8 cellular contexts compared by ENCODE assay signal in the genomic region with DNA sequence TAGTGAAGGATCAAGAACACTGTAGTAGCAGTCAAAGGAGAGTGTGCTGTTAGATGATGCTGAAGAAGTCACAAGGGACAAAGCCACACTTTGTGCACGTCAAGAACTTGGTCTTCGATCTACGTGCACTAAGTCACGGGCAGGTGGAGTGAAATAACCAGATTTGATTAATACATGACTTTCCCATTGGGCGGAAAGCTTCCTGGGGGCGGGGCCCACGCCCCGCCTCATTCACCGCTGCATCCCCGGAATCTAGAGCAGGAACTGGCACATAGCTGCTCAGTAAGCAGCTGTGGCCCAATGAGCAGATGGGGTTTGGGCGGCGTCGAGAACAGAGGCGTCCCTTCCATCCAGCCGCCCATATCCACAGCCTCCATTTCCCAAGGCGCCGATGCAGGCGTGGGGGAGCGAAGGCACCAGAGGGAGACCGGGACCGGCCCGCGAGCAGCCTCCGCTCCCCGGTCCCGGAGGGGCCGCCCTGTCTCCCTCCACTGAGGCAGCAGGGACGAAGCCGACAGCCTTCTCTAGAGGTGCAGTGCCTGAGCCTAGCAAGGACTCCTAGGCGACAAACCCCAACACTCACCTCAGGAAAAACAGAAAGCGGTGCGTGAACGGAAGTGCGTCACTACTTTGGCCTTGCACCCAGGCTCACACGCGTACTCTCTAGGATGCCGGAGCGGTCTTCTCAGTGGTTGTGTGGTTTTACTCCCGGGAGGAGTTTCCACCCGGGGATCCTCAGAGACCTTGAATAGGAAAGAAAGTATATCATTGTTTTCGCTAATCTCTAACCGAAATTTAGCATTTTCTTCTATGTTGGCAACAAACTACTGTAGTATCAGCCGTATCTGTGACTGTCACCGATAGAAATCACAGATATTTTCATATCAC. TPM values are rescaled to one million over a fixed set of nuclear protein-coding genes. Genes with fewer than 3 reads are reported as not detected.
DNase-seq lines count a peak whose midpoint lies in the region; ATAC-seq and TF ChIP-seq lines count a peak whose summit lies in the region.

No MANE protein-coding gene starts in this region.

- no peak for TF ChIP-seq CTCF in CD14-positive monocyte (IDR thresholded peaks at IDR 0.05)
- no peak for TF ChIP-seq CTCF in activated CD8-positive, alpha-beta T cell treated with anti-CD3 and anti-CD28 coated beads for 36 hours (IDR thresholded peaks at IDR 0.05)
- TF ChIP-seq CTCF in lower lobe of right lung (IDR thresholded peaks at IDR 0.05), result no peak

- H3K36me3 ChIP-seq in ectodermal cell (ENCODE audit: control insufficient read depth, insufficient read depth, low read length) (no peaks in the 10 kb centered on the region), lower lobe of right lung (peaks cover 6% of the 10 kb centered on the region)

- 2 to 3% methylated on average over 44 of the region's 44 CpGs for WGBS in ectodermal cell, 2 experiments

- H3K27ac ChIP-seq in ectodermal cell (ENCODE audit: insufficient read depth, low read depth, low read length, poor library complexity, severe bottlenecking), result peak overlapping the region; percentile 87
- peak overlapping the region; percentile 99 for H3K27ac ChIP-seq in lower lobe of right lung

- no peaks in the 10 kb centered on the region for H3K27me3 ChIP-seq in ectodermal cell (ENCODE audit: control insufficient read depth, insufficient read depth, low read length, poor library complexity, severe bottlenecking)
- H3K27me3 ChIP-seq in lower lobe of right lung (ENCODE audit: low read depth), result no peaks in the 10 kb centered on the region

- peak; percentile 90 for ATAC-seq in GM19397 (IDR thresholded peaks at IDR 0.05; ENCODE audit: unreplicated experiment)
- peak; percentile 80 for ATAC-seq in HG03565 (IDR thresholded peaks at IDR 0.05; ENCODE audit: unreplicated experiment)
- peak; percentile 90 for ATAC-seq in activated CD8-positive, alpha-beta T cell treated with anti-CD3 and anti-CD28 coated beads for 36 hours
- peak; percentile 98 to 99 for ATAC-seq in lower lobe of right lung

- peak overlapping the region; percentile 82 to 90 for H3K4me3 Mint-ChIP-seq in CD14-positive monocyte
- peak overlapping the region; percentile 76 for H3K4me3 Mint-ChIP-seq in activated CD8-positive, alpha-beta T cell treated with anti-CD3 and anti-CD28 coated beads for 36 hours

- intact Hi-C loops in CD14-positive monocyte (cut with micrococcal nuclease), result loop anchor here in 1 of 2 donors (2.0 kb wide), 1 partner anchor 21 kb away; a partner anchor contains a TSS
- intact Hi-C loops in activated CD8-positive, alpha-beta T cell treated with anti-CD3 and anti-CD28 coated beads for 36 hours (cut with micrococcal nuclease), result loop anchor here (1.0 kb wide), 1 partner anchor 22 kb away; a partner anchor contains a TSS
- intact Hi-C loops in lower lobe of right lung (cut with DNase I), result no loop called here

- H3K4me3 ChIP-seq in ectodermal cell (ENCODE audit: insufficient read depth, low read depth, low read length), result peak overlapping the region; percentile 93
- peak overlapping the region; percentile 93 for H3K4me3 ChIP-seq in lower lobe of right lung

- H3K4me1 ChIP-seq in ectodermal cell (ENCODE audit: control insufficient read depth, insufficient read depth, low read length) (peaks cover 3% of the 10 kb centered on the region), lower lobe of right lung (peaks cover 14% of the 10 kb centered on the region)

- no peaks in the 10 kb centered on the region for H3K36me3 Mint-ChIP-seq in CD14-positive monocyte
- no peaks in the 10 kb centered on the region for H3K36me3 Mint-ChIP-seq in activated CD8-positive, alpha-beta T cell treated with anti-CD3 and anti-CD28 coated beads for 36 hours (ENCODE audit: low read depth)

- peaks cover 17% of the 10 kb centered on the region for H3K4me1 Mint-ChIP-seq in CD14-positive monocyte
- H3K4me1 Mint-ChIP-seq in activated CD8-positive, alpha-beta T cell treated with anti-CD3 and anti-CD28 coated beads for 36 hours (ENCODE audit: low read depth), result peaks cover 13% of the 10 kb centered on the region

- H3K9me3 Mint-ChIP-seq in CD14-positive monocyte, result peaks cover 4 to 6% (median 4%) of the 10 kb centered on the region in 7 donors
- no peaks in the 10 kb centered on the region for H3K9me3 Mint-ChIP-seq in activated CD8-positive, alpha-beta T cell treated with anti-CD3 and anti-CD28 coated beads for 36 hours

- peaks cover 1 to 5% (median 3%) of the 10 kb centered on the region in 3 donors for H3K27me3 Mint-ChIP-seq in CD14-positive monocyte (ENCODE audit: low read depth in 3 of 3)
- no peaks in the 10 kb centered on the region for H3K27me3 Mint-ChIP-seq in activated CD8-positive, alpha-beta T cell treated with anti-CD3 and anti-CD28 coated beads for 36 hours

- DNase-seq in CD14-positive monocyte (ENCODE audit: low spot score), result peak; percentile 68
- DNase-seq in NCI-H774 (lab: John Stamatoyannopoulos, UW), result peak; percentile 66
- DNase-seq in activated CD8-positive, alpha-beta T cell treated with anti-CD3 and anti-CD28 coated beads for 36 hours, result peak; percentile 93
- peak; percentile 89 for DNase-seq in lower lobe of right lung
- peak; percentile 43 to 49 (median 47) for DNase-seq in stimulated activated CD4-positive, alpha-beta T cell treated with anti-CD3 and anti-CD28 coated beads, TNF-alpha, amount 100 ng/mL, for 1 hour (ENCODE audit: low read depth in 3 of 3, low spot score in 1 of 3)

- peak overlapping the region; percentile 83 to 92 (median 89) for H3K27ac Mint-ChIP-seq in CD14-positive monocyte
- peak overlapping the region; percentile 79 for H3K27ac Mint-ChIP-seq in activated CD8-positive, alpha-beta T cell treated with anti-CD3 and anti-CD28 coated beads for 36 hours

- CTCF ChIA-PET in activated CD8-positive, alpha-beta T cell treated with anti-CD3 and anti-CD28 coated beads for 36 hours (lab: Charles Lee), result interaction anchor here (0.9 to 1.7 kb wide), 7 partner anchors 15 to 127 kb away, joined by 3 to 7 read pairs (median 4); a partner anchor contains a TSS

- POLR2A ChIA-PET in activated CD8-positive, alpha-beta T cell treated with anti-CD3 and anti-CD28 coated beads for 36 hours (lab: Charles Lee), result interaction anchor here (1.1 to 2.3 kb wide), 4 partner anchors 10 to 58 kb away, joined by 3 to 17 read pairs (median 4); a partner anchor contains a TSS

- H3K9me3 ChIP-seq in ectodermal cell (ENCODE audit: control insufficient read depth, low read length), result no peaks in the 10 kb centered on the region
- H3K9me3 ChIP-seq in lower lobe of right lung, result no peaks in the 10 kb centered on the region

RNA-seq across cellular contexts. Expression of a gene that starts 4.9 kb away (rescaled TPM):
- under 1 TPM in 1 of 2 donors, not detected in 1; 0.41 TPM for polyA plus RNA-seq in CD14-positive monocyte
- 1 to 10 TPM; 3.9 to 4.1 TPM for total RNA-seq in activated CD8-positive, alpha-beta T cell treated with anti-CD3 and anti-CD28 coated beads for 36 hours
- polyA plus RNA-seq in ectodermal cell (2013, experiment 1 of 4), result 7.4 TPM
- polyA plus RNA-seq in ectodermal cell (2013, experiment 2 of 4), result 9.6 TPM
- 5.7 TPM for polyA plus RNA-seq in ectodermal cell (2013, experiment 3 of 4)
- 6.8 TPM for polyA plus RNA-seq in ectodermal cell (2013, experiment 4 of 4)
- 18.3 TPM for total RNA-seq in lower lobe of right lung

RNA-seq across cellular contexts. Expression of a gene that starts 22.2 kb away (rescaled TPM):
- polyA plus RNA-seq in CD14-positive monocyte, result 1 to 10 TPM; 2.1 to 3.9 TPM
- total RNA-seq in activated CD8-positive, alpha-beta T cell treated with anti-CD3 and anti-CD28 coated beads for 36 hours, result 10 to 100 TPM; 10.4 to 11.1 TPM
- polyA plus RNA-seq in ectodermal cell (2013, experiment 1 of 4), result 14.6 TPM
- 12.8 TPM for polyA plus RNA-seq in ectodermal cell (2013, experiment 2 of 4)
- 10.9 TPM for polyA plus RNA-seq in ectodermal cell (2013, experiment 3 of 4)
- polyA plus RNA-seq in ectodermal cell (2013, experiment 4 of 4), result 11.9 TPM
- 9.5 TPM for total RNA-seq in lower lobe of right lung

RNA-seq across cellular contexts. Expression of a gene that starts 42.0 kb away (rescaled TPM):
- not detected for polyA plus RNA-seq in CD14-positive monocyte
- under 1 TPM in 1 of 2 experiments, not detected in 1; 0.16 TPM for total RNA-seq in activated CD8-positive, alpha-beta T cell treated with anti-CD3 and anti-CD28 coated beads for 36 hours
- polyA plus RNA-seq in ectodermal cell (2013, experiment 1 of 4), result 0.30 TPM
- polyA plus RNA-seq in ectodermal cell (2013, experiment 2 of 4), result not detected
- polyA plus RNA-seq in ectodermal cell (2013, experiment 3 of 4), result not detected
- 0.12 TPM for polyA plus RNA-seq in ectodermal cell (2013, experiment 4 of 4)
- 0.27 TPM for total RNA-seq in lower lobe of right lung

RNA-seq across cellular contexts. Expression of a gene that starts 42.4 kb away (rescaled TPM):
- not detected for polyA plus RNA-seq in CD14-positive monocyte
- total RNA-seq in activated CD8-positive, alpha-beta T cell treated with anti-CD3 and anti-CD28 coated beads for 36 hours, result not detected
- not detected for polyA plus RNA-seq in ectodermal cell (2013, experiment 1 of 4)
- not detected for polyA plus RNA-seq in ectodermal cell (2013, experiment 2 of 4)
- polyA plus RNA-seq in ectodermal cell (2013, experiment 3 of 4), result not detected
- not detected for polyA plus RNA-seq in ectodermal cell (2013, experiment 4 of 4)
- not detected for total RNA-seq in lower lobe of right lung

Comparison
In these comparisons a context has a peak if more than half of its experiments do, and no peak if none do; other contexts are left out.
1. Peak in every context shown above with its lines: DNase-seq, ATAC-seq, H3K4me3 ChIP-seq and H3K27ac ChIP-seq.